Comparison of ENCODE assay signal across 18 cellular contexts in genomic region chr6:46134216-46134615, GRCh38. TPM values are rescaled to one million over a fixed set of nuclear protein-coding genes. Genes with fewer than 3 reads are reported as not detected.
"Had no signal": no experiment of that assay in that cellular context is flagged by ENCODE, and none has a peak within 500 bp of the region (broad histone marks: within the 10 kb centered on the region; RNA-seq: fewer than 3 reads in every experiment).

No MANE protein-coding gene starts in this region.

- H3K4me3 Mint-ChIP-seq: naive thymus-derived CD4-positive, alpha-beta T cell; neural crest cell; stimulated activated effector memory CD8-positive, alpha-beta T cell treated with anti-CD3 and anti-CD28 coated beads, Interleukin-12 subunit alpha, Interleukin-12 subunit beta, amount 100 ng/mL, for 72 hours; type B pancreatic cell had no signal

- H3K4me3 ChIP-seq: coronary artery, heart right ventricle, prostate gland, right lobe of liver, suprapubic skin, thyroid gland had no signal

- DNase-seq: effector CD8-positive, alpha-beta T cell; heart right ventricle; hypothalamus; naive thymus-derived CD4-positive, alpha-beta T cell; right lobe of liver; stimulated activated CD4-positive, alpha-beta T cell treated with anti-CD3 and anti-CD28 coated beads, Interleukin-4, amount 100 ng/mL, for 1 hour; stimulated activated CD8-positive, alpha-beta memory T cell treated with anti-CD3 and anti-CD28 coated beads, Interleukin-4, amount 100 ng/mL, for 48 hours; stimulated activated naive CD8-positive, alpha-beta T cell treated with anti-CD3 and anti-CD28 coated beads, Interleukin-15, Interleukin-2, amounts not matched to agents 100 U/mL and 50 U/mL, for 24 hours; thyroid gland had no signal

- H3K27me3 Mint-ChIP-seq: naive thymus-derived CD4-positive, alpha-beta T cell had no signal

- H3K36me3 ChIP-seq: heart right ventricle, prostate gland, right lobe of liver, suprapubic skin, thyroid gland had no signal

- H3K9me3 Mint-ChIP-seq: stimulated activated effector memory CD8-positive, alpha-beta T cell treated with anti-CD3 and anti-CD28 coated beads, Interleukin-12 subunit alpha, Interleukin-12 subunit beta, amount 100 ng/mL, for 72 hours; type B pancreatic cell had no signal

- H3K27me3 ChIP-seq: heart right ventricle, right lobe of liver, suprapubic skin, thyroid gland had no signal

- H3K79me2 ChIP-seq: parathyroid adenoma had no signal

- H3K27ac Mint-ChIP-seq: naive thymus-derived CD4-positive, alpha-beta T cell; stimulated activated effector memory CD8-positive, alpha-beta T cell treated with anti-CD3 and anti-CD28 coated beads, Interleukin-12 subunit alpha, Interleukin-12 subunit beta, amount 100 ng/mL, for 72 hours; type B pancreatic cell had no signal

- H3K36me3 Mint-ChIP-seq: type B pancreatic cell had no signal

- ATAC-seq: heart right ventricle; naive thymus-derived CD4-positive, alpha-beta T cell; right lobe of liver; stimulated activated effector memory CD8-positive, alpha-beta T cell treated with anti-CD3 and anti-CD28 coated beads, Interleukin-12 subunit alpha, Interleukin-12 subunit beta, amount 100 ng/mL, for 72 hours; stimulated activated naive CD8-positive, alpha-beta T cell treated with anti-CD3 and anti-CD28 coated beads, Interleukin-15, Interleukin-2, amounts not matched to agents 100 U/mL and 50 U/mL, for 24 hours had no signal

- H3K9me3 ChIP-seq: heart right ventricle, prostate gland, right lobe of liver, suprapubic skin, thyroid gland had no signal

- H3K9ac ChIP-seq: parathyroid adenoma had no signal

- H3K27ac ChIP-seq: coronary artery, parathyroid adenoma, prostate gland, right lobe of liver, suprapubic skin, thyroid gland had no signal

- H2AFZ ChIP-seq: parathyroid adenoma had no signal

RNA-seq across cellular contexts. Expression of gene ENPP5, which starts 36.6 kb away (rescaled TPM):
- total RNA-seq: glomerular endothelial cell, lung microvascular endothelial cell had no signal
